ENCODE assay signal across 8 cellular contexts in the genomic region with DNA sequence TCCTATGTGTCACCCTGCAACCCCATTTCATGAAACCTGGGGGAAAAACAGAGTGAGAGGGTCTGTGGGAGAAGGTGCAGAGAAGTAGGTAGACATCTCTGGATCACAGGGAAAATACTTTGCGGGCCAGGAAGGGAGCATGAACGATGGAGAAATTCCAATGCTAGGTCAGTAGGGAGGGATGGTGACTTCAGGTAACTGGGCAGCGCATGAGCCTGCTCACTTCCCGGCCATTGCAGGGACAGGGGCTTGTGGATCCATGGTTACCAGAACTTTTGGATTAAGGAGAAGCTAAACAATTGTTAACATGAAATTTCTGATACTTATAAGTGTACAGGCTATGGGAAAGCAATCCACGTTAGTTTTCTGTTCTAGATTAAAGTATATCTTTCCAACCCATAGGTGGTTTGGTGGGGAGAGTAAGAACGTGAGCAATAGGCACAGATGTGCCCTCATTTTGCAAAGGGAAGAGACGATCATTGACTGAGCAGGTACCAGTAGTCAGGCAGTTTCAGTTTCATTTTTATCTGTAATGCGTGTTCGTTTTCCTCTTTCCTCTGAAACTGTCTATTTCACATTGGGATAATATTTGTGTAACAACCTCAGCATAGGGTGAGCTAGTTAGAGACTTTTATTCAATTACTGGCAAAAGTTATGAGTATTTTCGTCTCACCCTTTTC.
A peak's percentile ranks its signal among the peaks of the same experiment; 100 is the strongest.
DNase-seq lines count a peak whose midpoint lies in the region; ATAC-seq and TF ChIP-seq lines count a peak whose summit lies in the region.

No MANE protein-coding gene starts in this region.

- H3K27ac Mint-ChIP-seq in activated T-cell treated with anti-CD3 and anti-CD28 coated beads, Interleukin-2, amount 50 U/mL, for 24 hours = peak overlapping the region; percentile 23
- peak overlapping the region; percentile 63 for H3K27ac Mint-ChIP-seq in activated CD4-positive, alpha-beta memory T cell treated with anti-CD3 and anti-CD28 coated beads, Interleukin-2, amount 10 ng/mL, durations not matched to agents 7 days and 5 days
- peak overlapping the region; percentile 93 to 94 for H3K27ac Mint-ChIP-seq in stimulated activated naive CD8-positive, alpha-beta T cell treated with anti-CD3 and anti-CD28 coated beads, Interleukin-15, amount 100 ng/mL, for 72 hours
- H3K27ac Mint-ChIP-seq in glutamatergic neuron (ENCODE audit: unreplicated experiment) (no peak overlapping the region), WTC11 (no peak overlapping the region)

- ATAC-seq in HG03095 (IDR thresholded peaks at IDR 0.05; ENCODE audit: unreplicated experiment) (peak; percentile 71), WTC11 (no peak)
- ATAC-seq in stimulated activated naive CD8-positive, alpha-beta T cell treated with anti-CD3 and anti-CD28 coated beads, Interleukin-15, amount 100 ng/mL, for 72 hours = peak; percentile 86

- CTCF ChIA-PET in activated CD4-positive, alpha-beta memory T cell treated with anti-CD3 and anti-CD28 coated beads, Interleukin-2, amount 10 ng/mL, durations not matched to agents 7 days and 5 days (lab: Charles Lee) = no interaction called here
- CTCF ChIA-PET in WTC11 (lab: Charles Lee) = no interaction called here

- H3K4me1 Mint-ChIP-seq in activated T-cell treated with anti-CD3 and anti-CD28 coated beads, Interleukin-2, amount 50 U/mL, for 24 hours (ENCODE audit: low read depth) = peaks cover 27% of the 10 kb centered on the region
- H3K4me1 Mint-ChIP-seq in activated CD4-positive, alpha-beta memory T cell treated with anti-CD3 and anti-CD28 coated beads, Interleukin-2, amount 10 ng/mL, durations not matched to agents 7 days and 5 days = peaks cover 18% of the 10 kb centered on the region
- peaks cover 36% of the 10 kb centered on the region for H3K4me1 Mint-ChIP-seq in stimulated activated naive CD8-positive, alpha-beta T cell treated with anti-CD3 and anti-CD28 coated beads, Interleukin-15, amount 100 ng/mL, for 72 hours
- no peaks in the 10 kb centered on the region for H3K4me1 Mint-ChIP-seq in glutamatergic neuron (ENCODE audit: low read depth, unreplicated experiment)
- H3K4me1 Mint-ChIP-seq in WTC11 = peaks cover 48% of the 10 kb centered on the region

- no peak for DNase-seq in activated T-cell treated with anti-CD3 and anti-CD28 coated beads, Interleukin-2, amount 50 U/mL, for 24 hours
- no peak for DNase-seq in activated T-cell treated with anti-CD3 and anti-CD28 coated beads, Interleukin-2, amount 50 U/mL, for 1 hour
- DNase-seq in activated CD4-positive, alpha-beta memory T cell treated with anti-CD3 and anti-CD28 coated beads, Interleukin-2, amount 10 ng/mL, durations not matched to agents 7 days and 5 days = no peak
- DNase-seq in stimulated activated naive CD8-positive, alpha-beta T cell treated with anti-CD3 and anti-CD28 coated beads, Interleukin-15, amount 100 ng/mL, for 72 hours = no peak
- DNase-seq in glutamatergic neuron (no peak), WTC11 (ENCODE audit: low spot score) (no peak), OCI-M2 (lab: John Stamatoyannopoulos, UW; ENCODE audit: unreplicated experiment) (no peak)

- POLR2A ChIA-PET in activated CD4-positive, alpha-beta memory T cell treated with anti-CD3 and anti-CD28 coated beads, Interleukin-2, amount 10 ng/mL, durations not matched to agents 7 days and 5 days (lab: Charles Lee) = no interaction called here
- POLR2A ChIA-PET in WTC11 (lab: Charles Lee) = no interaction called here

- H3K9me3 Mint-ChIP-seq in activated T-cell treated with anti-CD3 and anti-CD28 coated beads, Interleukin-2, amount 50 U/mL, for 24 hours = no peaks in the 10 kb centered on the region
- no peaks in the 10 kb centered on the region for H3K9me3 Mint-ChIP-seq in activated CD4-positive, alpha-beta memory T cell treated with anti-CD3 and anti-CD28 coated beads, Interleukin-2, amount 10 ng/mL, durations not matched to agents 7 days and 5 days
- H3K9me3 Mint-ChIP-seq in stimulated activated naive CD8-positive, alpha-beta T cell treated with anti-CD3 and anti-CD28 coated beads, Interleukin-15, amount 100 ng/mL, for 72 hours = peaks cover 8 to 18% of the 10 kb centered on the region in 2 donors
- H3K9me3 Mint-ChIP-seq in glutamatergic neuron (ENCODE audit: unreplicated experiment) (no peaks in the 10 kb centered on the region), WTC11 (0 out of 2 replicates have a peak, but pooled peaks cover 14% of the 10 kb centered on the region)

- H3K36me3 Mint-ChIP-seq in activated T-cell treated with anti-CD3 and anti-CD28 coated beads, Interleukin-2, amount 50 U/mL, for 24 hours (ENCODE audit: low read depth) = no peaks in the 10 kb centered on the region
- H3K36me3 Mint-ChIP-seq in activated CD4-positive, alpha-beta memory T cell treated with anti-CD3 and anti-CD28 coated beads, Interleukin-2, amount 10 ng/mL, durations not matched to agents 7 days and 5 days (ENCODE audit: low read depth) = no peaks in the 10 kb centered on the region
- H3K36me3 Mint-ChIP-seq in glutamatergic neuron (ENCODE audit: unreplicated experiment) = no peaks in the 10 kb centered on the region
- peaks cover 3% of the 10 kb centered on the region; the same call in 1 of the 2 replicates for H3K36me3 Mint-ChIP-seq in WTC11

- H3K4me3 Mint-ChIP-seq in activated T-cell treated with anti-CD3 and anti-CD28 coated beads, Interleukin-2, amount 50 U/mL, for 24 hours = peak overlapping the region; percentile 61
- H3K4me3 Mint-ChIP-seq in activated CD4-positive, alpha-beta memory T cell treated with anti-CD3 and anti-CD28 coated beads, Interleukin-2, amount 10 ng/mL, durations not matched to agents 7 days and 5 days = peak overlapping the region; percentile 74
- H3K4me3 Mint-ChIP-seq in stimulated activated naive CD8-positive, alpha-beta T cell treated with anti-CD3 and anti-CD28 coated beads, Interleukin-15, amount 100 ng/mL, for 72 hours = peak overlapping the region; percentile 74 to 78
- H3K4me3 Mint-ChIP-seq in glutamatergic neuron (ENCODE audit: unreplicated experiment) (no peak overlapping the region), WTC11 (no peak overlapping the region)

- no peaks in the 10 kb centered on the region for H3K27me3 Mint-ChIP-seq in activated T-cell treated with anti-CD3 and anti-CD28 coated beads, Interleukin-2, amount 50 U/mL, for 24 hours
- H3K27me3 Mint-ChIP-seq in activated CD4-positive, alpha-beta memory T cell treated with anti-CD3 and anti-CD28 coated beads, Interleukin-2, amount 10 ng/mL, durations not matched to agents 7 days and 5 days = peaks cover 4% of the 10 kb centered on the region
- H3K27me3 Mint-ChIP-seq in stimulated activated naive CD8-positive, alpha-beta T cell treated with anti-CD3 and anti-CD28 coated beads, Interleukin-15, amount 100 ng/mL, for 72 hours = no peaks in the 10 kb centered on the region
- H3K27me3 Mint-ChIP-seq in glutamatergic neuron (ENCODE audit: unreplicated experiment) = peaks cover 2% of the 10 kb centered on the region
- H3K27me3 Mint-ChIP-seq in WTC11 (ENCODE audit: low read depth) = peaks cover 8% of the 10 kb centered on the region

- TF ChIP-seq CTCF in glutamatergic neuron (IDR thresholded peaks at IDR 0.05; ENCODE audit: partially characterized antibody, unreplicated experiment) (no peak), WTC11 (IDR thresholded peaks at IDR 0.05) (no peak)

TF ChIP-seq in WTC11, 78 proteins besides CTCF, POLR2A, EP300 and RAD21:
- TF ChIP-seq E2F5 (CRISPR knock-in tag; IDR thresholded peaks at IDR 0.05) = no peak
- TF ChIP-seq, protein P1, sequence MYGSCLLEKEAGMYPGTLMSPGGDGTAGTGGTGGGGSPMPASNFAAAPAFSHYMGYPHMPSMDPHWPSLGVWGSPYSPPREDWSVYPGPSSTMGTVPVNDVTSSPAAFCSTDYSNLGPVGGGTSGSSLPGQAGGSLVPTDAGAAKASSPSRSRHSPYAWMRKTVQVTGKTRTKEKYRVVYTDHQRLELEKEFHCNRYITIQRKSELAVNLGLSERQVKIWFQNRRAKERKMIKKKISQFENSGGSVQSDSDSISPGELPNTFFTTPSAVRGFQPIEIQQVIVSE (CRISPR knock-in tag; IDR thresholded peaks at IDR 0.05; ENCODE audit: borderline replicate concordance) = no peak
- TF ChIP-seq, protein P2, sequence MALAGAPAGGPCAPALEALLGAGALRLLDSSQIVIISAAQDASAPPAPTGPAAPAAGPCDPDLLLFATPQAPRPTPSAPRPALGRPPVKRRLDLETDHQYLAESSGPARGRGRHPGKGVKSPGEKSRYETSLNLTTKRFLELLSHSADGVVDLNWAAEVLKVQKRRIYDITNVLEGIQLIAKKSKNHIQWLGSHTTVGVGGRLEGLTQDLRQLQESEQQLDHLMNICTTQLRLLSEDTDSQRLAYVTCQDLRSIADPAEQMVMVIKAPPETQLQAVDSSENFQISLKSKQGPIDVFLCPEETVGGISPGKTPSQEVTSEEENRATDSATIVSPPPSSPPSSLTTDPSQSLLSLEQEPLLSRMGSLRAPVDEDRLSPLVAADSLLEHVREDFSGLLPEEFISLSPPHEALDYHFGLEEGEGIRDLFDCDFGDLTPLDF (CRISPR knock-in tag; IDR thresholded peaks at IDR 0.05) = no peak
- no peak for TF ChIP-seq CREB1 (CRISPR knock-in tag; IDR thresholded peaks at IDR 0.05)
- no peak for TF ChIP-seq RORB (CRISPR knock-in tag; IDR thresholded peaks at IDR 0.05)
- TF ChIP-seq PRRX2 (CRISPR knock-in tag; IDR thresholded peaks at IDR 0.05) = no peak
- no peak for TF ChIP-seq CREM (CRISPR knock-in tag; IDR thresholded peaks at IDR 0.05)
- no peak for TF ChIP-seq ESRRA (CRISPR knock-in tag; IDR thresholded peaks at IDR 0.05; ENCODE audit: borderline replicate concordance)

Comparison
In these comparisons a context has a peak if more than half of its experiments do, and no peak if none do; other contexts are left out.
1. H3K27ac Mint-ChIP-seq: peak in activated T-cell treated with anti-CD3 and anti-CD28 coated beads, Interleukin-2, amount 50 U/mL, for 24 hours (single experiment), activated CD4-positive, alpha-beta memory T cell treated with anti-CD3 and anti-CD28 coated beads, Interleukin-2, amount 10 ng/mL, durations not matched to agents 7 days and 5 days (single experiment) and stimulated activated naive CD8-positive, alpha-beta T cell treated with anti-CD3 and anti-CD28 coated beads, Interleukin-15, amount 100 ng/mL, for 72 hours (2 of 2); none in glutamatergic neuron (single experiment) and WTC11 (single experiment).
2. H3K4me3 Mint-ChIP-seq: peak in activated T-cell treated with anti-CD3 and anti-CD28 coated beads, Interleukin-2, amount 50 U/mL, for 24 hours (single experiment), activated CD4-positive, alpha-beta memory T cell treated with anti-CD3 and anti-CD28 coated beads, Interleukin-2, amount 10 ng/mL, durations not matched to agents 7 days and 5 days (single experiment) and stimulated activated naive CD8-positive, alpha-beta T cell treated with anti-CD3 and anti-CD28 coated beads, Interleukin-15, amount 100 ng/mL, for 72 hours (2 of 2); none in glutamatergic neuron (single experiment) and WTC11 (single experiment).